ENCODE assay signal across 1 cellular context in the genomic region with DNA sequence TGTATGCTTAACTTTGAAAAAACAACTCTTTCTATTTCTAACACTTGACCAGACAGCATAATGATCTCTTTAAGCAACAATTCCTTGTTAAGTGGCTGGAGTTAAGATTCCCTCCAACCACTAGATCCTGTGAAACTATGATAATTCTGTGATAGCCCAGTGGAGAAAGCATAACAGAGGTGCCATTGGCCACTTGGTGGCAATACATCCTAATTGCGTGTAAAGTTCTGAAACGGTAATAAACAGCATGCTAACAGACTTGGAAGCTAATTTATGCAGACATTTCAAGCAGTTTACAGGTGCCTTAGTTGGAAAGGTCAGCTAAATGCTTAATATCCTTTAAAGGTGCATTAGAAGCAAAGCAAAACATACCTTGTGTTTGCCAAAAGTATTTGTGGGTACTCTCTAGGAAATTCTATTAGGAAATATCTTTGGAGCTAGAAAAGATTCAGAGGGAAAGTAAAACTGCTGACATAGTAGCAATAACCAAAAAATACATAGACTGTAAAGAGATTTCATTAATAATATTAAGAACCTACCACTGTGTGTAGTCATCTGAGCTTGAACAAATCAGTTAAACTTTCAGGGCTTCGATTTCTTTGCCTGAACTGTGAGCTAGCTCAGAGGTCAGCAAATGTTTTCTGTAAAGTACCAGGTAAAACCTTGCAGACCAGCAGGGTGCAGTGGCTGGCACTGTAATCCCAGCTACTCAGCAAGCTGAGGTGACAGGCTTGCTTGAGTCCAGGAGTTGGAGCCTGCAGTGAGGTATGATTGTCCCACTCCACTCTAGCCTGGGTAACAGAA.
TF ChIP-seq lines count a peak whose summit lies in the region.

No MANE protein-coding gene starts in this region.

TF ChIP-seq in HepG2, 621 proteins besides CTCF, POLR2A, EP300 and RAD21 (continued from another document and continues in another):
- TF ChIP-seq, protein P1, sequence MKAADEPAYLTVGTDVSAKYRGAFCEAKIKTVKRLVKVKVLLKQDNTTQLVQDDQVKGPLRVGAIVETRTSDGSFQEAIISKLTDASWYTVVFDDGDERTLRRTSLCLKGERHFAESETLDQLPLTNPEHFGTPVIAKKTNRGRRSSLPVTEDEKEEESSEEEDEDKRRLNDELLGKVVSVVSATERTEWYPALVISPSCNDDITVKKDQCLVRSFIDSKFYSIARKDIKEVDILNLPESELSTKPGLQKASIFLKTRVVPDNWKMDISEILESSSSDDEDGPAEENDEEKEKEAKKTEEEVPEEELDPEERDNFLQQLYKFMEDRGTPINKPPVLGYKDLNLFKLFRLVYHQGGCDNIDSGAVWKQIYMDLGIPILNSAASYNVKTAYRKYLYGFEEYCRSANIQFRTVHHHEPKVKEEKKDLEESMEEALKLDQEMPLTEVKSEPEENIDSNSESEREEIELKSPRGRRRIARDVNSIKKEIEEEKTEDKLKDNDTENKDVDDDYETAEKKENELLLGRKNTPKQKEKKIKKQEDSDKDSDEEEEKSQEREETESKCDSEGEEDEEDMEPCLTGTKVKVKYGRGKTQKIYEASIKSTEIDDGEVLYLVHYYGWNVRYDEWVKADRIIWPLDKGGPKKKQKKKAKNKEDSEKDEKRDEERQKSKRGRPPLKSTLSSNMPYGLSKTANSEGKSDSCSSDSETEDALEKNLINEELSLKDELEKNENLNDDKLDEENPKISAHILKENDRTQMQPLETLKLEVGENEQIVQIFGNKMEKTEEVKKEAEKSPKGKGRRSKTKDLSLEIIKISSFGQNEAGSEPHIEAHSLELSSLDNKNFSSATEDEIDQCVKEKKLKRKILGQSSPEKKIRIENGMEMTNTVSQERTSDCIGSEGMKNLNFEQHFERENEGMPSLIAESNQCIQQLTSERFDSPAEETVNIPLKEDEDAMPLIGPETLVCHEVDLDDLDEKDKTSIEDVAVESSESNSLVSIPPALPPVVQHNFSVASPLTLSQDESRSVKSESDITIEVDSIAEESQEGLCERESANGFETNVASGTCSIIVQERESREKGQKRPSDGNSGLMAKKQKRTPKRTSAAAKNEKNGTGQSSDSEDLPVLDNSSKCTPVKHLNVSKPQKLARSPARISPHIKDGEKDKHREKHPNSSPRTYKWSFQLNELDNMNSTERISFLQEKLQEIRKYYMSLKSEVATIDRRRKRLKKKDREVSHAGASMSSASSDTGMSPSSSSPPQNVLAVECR (CRISPR knock-in tag; IDR thresholded peaks at IDR 0.05; ENCODE audit: borderline replicate concordance) = no peak
- TF ChIP-seq, protein P2, sequence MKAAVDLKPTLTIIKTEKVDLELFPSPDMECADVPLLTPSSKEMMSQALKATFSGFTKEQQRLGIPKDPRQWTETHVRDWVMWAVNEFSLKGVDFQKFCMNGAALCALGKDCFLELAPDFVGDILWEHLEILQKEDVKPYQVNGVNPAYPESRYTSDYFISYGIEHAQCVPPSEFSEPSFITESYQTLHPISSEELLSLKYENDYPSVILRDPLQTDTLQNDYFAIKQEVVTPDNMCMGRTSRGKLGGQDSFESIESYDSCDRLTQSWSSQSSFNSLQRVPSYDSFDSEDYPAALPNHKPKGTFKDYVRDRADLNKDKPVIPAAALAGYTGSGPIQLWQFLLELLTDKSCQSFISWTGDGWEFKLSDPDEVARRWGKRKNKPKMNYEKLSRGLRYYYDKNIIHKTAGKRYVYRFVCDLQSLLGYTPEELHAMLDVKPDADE (CRISPR knock-in tag; IDR thresholded peaks at IDR 0.05) = no peak
- TF ChIP-seq ZFX (CRISPR knock-in tag; IDR thresholded peaks at IDR 0.05; ENCODE audit: low read depth) (no peak), PITX1 (CRISPR knock-in tag; IDR thresholded peaks at IDR 0.05) (peak; percentile 68), REPIN1 (CRISPR knock-in tag; IDR thresholded peaks at IDR 0.05; ENCODE audit: borderline replicate concordance, low read depth) (peak; percentile 52; the same call in 1 of the 2 replicates), ZNF143 (CRISPR knock-in tag; IDR thresholded peaks at IDR 0.05) (no peak), GLI4 (CRISPR knock-in tag; IDR thresholded peaks at IDR 0.05; ENCODE audit: borderline replicate concordance) (no peak), MED1 (CRISPR knock-in tag; IDR thresholded peaks at IDR 0.05) (no peak; the same call in 1 of the 2 replicates), POLR2G (IDR thresholded peaks at IDR 0.05; ENCODE audit: low read depth, low read length) (no peak), EEA1 (CRISPR knock-in tag; IDR thresholded peaks at IDR 0.05; ENCODE audit: borderline replicate concordance) (no peak), MXI1 (IDR thresholded peaks at IDR 0.05; ENCODE audit: borderline replicate concordance, low read depth, low read length) (no peak), ZNF138 (CRISPR knock-in tag; IDR thresholded peaks at IDR 0.05; ENCODE audit: low read depth) (no peak), ZNF567 (CRISPR knock-in tag; IDR thresholded peaks at IDR 0.05; ENCODE audit: borderline replicate concordance) (no peak), KLF15 (CRISPR knock-in tag; IDR thresholded peaks at IDR 0.05; ENCODE audit: borderline replicate concordance) (no peak), HOXA9 (CRISPR knock-in tag; IDR thresholded peaks at IDR 0.05; ENCODE audit: borderline replicate concordance) (no peak), ZNF772 (CRISPR knock-in tag; IDR thresholded peaks at IDR 0.05) (no peak), SMAD3 (CRISPR knock-in tag; IDR thresholded peaks at IDR 0.05) (no peak), ZNF775 (CRISPR knock-in tag; IDR thresholded peaks at IDR 0.05; ENCODE audit: borderline replicate concordance) (no peak), RFX5 (IDR thresholded peaks at IDR 0.05; ENCODE audit: low read depth, low read length) (no peak), RBM39 (IDR thresholded peaks at IDR 0.05; ENCODE audit: low read depth, low read length, poor library complexity, severe bottlenecking) (no peak), CHD4 (IDR thresholded peaks at IDR 0.05; ENCODE audit: borderline replicate concordance, low read length) (no peak), ZNF713 (CRISPR knock-in tag; IDR thresholded peaks at IDR 0.05) (no peak)
- TF ChIP-seq, protein P3, sequence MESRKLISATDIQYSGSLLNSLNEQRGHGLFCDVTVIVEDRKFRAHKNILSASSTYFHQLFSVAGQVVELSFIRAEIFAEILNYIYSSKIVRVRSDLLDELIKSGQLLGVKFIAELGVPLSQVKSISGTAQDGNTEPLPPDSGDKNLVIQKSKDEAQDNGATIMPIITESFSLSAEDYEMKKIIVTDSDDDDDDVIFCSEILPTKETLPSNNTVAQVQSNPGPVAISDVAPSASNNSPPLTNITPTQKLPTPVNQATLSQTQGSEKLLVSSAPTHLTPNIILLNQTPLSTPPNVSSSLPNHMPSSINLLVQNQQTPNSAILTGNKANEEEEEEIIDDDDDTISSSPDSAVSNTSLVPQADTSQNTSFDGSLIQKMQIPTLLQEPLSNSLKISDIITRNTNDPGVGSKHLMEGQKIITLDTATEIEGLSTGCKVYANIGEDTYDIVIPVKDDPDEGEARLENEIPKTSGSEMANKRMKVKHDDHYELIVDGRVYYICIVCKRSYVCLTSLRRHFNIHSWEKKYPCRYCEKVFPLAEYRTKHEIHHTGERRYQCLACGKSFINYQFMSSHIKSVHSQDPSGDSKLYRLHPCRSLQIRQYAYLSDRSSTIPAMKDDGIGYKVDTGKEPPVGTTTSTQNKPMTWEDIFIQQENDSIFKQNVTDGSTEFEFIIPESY (CRISPR knock-in tag; IDR thresholded peaks at IDR 0.05) = no peak
- TF ChIP-seq, protein P4, sequence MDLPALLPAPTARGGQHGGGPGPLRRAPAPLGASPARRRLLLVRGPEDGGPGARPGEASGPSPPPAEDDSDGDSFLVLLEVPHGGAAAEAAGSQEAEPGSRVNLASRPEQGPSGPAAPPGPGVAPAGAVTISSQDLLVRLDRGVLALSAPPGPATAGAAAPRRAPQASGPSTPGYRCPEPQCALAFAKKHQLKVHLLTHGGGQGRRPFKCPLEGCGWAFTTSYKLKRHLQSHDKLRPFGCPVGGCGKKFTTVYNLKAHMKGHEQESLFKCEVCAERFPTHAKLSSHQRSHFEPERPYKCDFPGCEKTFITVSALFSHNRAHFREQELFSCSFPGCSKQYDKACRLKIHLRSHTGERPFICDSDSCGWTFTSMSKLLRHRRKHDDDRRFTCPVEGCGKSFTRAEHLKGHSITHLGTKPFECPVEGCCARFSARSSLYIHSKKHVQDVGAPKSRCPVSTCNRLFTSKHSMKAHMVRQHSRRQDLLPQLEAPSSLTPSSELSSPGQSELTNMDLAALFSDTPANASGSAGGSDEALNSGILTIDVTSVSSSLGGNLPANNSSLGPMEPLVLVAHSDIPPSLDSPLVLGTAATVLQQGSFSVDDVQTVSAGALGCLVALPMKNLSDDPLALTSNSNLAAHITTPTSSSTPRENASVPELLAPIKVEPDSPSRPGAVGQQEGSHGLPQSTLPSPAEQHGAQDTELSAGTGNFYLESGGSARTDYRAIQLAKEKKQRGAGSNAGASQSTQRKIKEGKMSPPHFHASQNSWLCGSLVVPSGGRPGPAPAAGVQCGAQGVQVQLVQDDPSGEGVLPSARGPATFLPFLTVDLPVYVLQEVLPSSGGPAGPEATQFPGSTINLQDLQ (CRISPR knock-in tag; IDR thresholded peaks at IDR 0.05) = no peak
- TF ChIP-seq, protein P5, sequence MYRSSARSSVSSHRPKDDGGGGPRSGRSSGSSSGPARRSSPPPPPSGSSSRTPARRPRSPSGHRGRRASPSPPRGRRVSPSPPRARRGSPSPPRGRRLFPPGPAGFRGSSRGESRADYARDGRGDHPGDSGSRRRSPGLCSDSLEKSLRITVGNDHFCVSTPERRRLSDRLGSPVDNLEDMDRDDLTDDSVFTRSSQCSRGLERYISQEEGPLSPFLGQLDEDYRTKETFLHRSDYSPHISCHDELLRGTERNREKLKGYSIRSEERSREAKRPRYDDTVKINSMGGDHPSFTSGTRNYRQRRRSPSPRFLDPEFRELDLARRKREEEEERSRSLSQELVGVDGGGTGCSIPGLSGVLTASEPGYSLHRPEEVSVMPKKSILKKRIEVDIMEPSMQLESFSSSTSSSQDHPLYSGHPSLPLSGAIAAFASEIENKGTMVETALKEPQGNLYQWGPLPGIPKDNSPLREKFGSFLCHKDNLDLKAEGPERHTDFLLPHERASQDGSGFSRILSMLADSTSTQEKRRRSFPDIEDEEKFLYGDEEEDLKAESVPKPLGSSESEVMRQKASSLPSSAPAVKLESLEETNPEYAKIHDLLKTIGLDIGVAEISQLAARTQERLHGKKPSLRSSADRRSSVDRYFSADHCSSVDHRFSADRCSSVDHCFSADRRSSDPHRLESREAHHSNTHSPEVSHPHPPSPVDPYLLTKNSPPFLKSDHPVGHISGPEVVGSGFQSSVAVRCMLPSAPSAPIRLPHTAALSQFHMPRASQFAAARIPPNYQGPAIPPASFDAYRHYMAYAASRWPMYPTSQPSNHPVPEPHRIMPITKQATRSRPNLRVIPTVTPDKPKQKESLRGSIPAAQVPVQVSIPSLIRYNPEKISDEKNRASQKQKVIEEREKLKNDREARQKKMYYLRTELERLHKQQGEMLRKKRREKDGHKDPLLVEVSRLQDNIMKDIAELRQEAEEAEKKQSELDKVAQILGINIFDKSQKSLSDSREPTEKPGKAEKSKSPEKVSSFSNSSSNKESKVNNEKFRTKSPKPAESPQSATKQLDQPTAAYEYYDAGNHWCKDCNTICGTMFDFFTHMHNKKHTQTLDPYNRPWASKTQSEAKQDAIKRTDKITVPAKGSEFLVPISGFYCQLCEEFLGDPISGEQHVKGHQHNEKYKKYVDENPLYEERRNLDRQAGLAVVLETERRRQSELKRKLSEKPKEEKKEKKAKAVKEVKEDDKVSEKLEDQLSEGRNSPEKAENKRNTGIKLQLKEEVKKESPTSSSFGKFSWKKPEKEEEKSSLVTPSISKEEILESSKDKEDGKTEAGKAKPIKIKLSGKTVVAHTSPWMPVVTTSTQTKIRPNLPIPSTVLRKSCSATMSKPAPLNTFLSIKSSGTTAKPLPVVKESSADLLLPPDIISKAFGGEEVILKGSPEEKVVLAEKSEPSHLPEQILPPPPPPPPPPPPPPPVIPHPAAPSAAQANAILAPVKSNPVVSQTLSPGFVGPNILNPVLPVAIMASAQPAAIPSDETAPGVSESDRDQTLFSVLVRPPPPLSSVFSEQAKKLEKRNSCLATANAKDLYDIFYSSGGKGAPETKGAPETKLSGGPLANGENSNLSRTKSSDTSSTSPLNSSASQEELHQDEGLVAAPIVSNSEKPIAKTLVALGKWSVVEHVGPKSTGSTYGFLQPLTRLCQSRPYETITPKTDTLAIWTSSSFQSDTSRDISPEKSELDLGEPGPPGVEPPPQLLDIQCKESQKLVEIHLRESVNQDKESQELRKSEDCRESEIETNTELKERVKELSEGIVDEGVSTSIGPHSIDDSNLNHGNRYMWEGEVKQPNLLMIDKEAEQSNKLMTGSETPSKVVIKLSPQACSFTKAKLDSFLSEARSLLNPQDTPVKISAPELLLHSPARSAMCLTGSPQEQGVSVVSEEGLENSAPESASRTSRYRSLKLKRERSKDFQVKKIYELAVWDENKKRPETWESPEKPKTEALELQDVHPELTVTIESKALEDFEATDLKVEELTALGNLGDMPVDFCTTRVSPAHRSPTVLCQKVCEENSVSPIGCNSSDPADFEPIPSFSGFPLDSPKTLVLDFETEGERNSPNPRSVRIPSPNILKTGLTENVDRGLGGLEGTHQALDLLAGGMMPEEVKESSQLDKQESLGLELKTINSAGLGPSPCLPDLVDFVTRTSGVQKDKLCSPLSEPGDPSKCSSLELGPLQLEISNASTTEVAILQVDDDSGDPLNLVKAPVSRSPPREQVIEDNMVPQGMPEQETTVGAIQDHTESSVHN (CRISPR knock-in tag; IDR thresholded peaks at IDR 0.05) = no peak
- TF ChIP-seq, protein P6, sequence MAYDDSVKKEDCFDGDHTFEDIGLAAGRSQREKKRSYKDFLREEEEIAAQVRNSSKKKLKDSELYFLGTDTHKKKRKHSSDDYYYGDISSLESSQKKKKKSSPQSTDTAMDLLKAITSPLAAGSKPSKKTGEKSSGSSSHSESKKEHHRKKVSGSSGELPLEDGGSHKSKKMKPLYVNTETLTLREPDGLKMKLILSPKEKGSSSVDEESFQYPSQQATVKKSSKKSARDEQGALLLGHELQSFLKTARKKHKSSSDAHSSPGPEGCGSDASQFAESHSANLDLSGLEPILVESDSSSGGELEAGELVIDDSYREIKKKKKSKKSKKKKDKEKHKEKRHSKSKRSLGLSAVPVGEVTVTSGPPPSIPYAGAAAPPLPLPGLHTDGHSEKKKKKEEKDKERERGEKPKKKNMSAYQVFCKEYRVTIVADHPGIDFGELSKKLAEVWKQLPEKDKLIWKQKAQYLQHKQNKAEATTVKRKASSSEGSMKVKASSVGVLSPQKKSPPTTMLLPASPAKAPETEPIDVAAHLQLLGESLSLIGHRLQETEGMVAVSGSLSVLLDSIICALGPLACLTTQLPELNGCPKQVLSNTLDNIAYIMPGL (CRISPR knock-in tag; IDR thresholded peaks at IDR 0.05; ENCODE audit: borderline replicate concordance in 1 of 2, low read depth in 1 of 2) = peak; percentile 42 to 66; a peak in 3 of 4 replicates
- TF ChIP-seq, protein P7, sequence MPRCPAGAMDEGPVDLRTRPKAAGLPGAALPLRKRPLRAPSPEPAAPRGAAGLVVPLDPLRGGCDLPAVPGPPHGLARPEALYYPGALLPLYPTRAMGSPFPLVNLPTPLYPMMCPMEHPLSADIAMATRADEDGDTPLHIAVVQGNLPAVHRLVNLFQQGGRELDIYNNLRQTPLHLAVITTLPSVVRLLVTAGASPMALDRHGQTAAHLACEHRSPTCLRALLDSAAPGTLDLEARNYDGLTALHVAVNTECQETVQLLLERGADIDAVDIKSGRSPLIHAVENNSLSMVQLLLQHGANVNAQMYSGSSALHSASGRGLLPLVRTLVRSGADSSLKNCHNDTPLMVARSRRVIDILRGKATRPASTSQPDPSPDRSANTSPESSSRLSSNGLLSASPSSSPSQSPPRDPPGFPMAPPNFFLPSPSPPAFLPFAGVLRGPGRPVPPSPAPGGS (CRISPR knock-in tag; IDR thresholded peaks at IDR 0.05) = no peak
- TF ChIP-seq, protein P8, sequence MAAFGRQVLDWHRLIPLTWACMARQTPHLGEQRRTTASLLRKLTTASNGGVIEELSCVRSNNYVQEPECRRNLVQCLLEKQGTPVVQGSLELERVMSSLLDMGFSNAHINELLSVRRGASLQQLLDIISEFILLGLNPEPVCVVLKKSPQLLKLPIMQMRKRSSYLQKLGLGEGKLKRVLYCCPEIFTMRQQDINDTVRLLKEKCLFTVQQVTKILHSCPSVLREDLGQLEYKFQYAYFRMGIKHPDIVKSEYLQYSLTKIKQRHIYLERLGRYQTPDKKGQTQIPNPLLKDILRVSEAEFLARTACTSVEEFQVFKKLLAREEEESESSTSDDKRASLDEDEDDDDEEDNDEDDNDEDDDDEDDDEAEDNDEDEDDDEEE (CRISPR knock-in tag; IDR thresholded peaks at IDR 0.05) = no peak
